Comparison of ENCODE assay signal across 1 cellular context in the genomic region with DNA sequence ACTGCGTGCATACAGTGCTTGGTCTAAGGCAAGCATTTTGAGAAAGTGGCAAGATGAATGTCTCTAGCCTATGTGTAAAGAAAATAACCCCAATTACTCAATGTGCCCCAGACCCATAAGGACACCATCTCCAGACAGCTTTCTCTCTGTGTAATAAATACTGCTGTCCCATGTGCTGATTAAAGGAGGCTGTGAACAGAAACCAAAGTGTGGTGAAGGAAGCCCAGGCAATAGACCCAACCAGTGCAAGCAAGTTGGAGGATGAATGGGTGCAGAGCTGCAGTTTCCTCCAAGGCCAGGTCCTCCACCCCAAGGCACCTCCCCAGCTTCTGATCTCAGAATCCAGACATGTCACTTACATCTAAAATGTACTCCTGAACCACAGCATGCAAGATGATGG.
TF ChIP-seq lines count a peak whose summit lies in the region.

No MANE protein-coding gene starts in this region.

TF ChIP-seq in SK-N-SH treated with all-trans-retinoic acid at 6 μM for 48 hours, 23 proteins besides CTCF, POLR2A, EP300 and RAD21 (continued from another document):
- TF ChIP-seq, protein P1, sequence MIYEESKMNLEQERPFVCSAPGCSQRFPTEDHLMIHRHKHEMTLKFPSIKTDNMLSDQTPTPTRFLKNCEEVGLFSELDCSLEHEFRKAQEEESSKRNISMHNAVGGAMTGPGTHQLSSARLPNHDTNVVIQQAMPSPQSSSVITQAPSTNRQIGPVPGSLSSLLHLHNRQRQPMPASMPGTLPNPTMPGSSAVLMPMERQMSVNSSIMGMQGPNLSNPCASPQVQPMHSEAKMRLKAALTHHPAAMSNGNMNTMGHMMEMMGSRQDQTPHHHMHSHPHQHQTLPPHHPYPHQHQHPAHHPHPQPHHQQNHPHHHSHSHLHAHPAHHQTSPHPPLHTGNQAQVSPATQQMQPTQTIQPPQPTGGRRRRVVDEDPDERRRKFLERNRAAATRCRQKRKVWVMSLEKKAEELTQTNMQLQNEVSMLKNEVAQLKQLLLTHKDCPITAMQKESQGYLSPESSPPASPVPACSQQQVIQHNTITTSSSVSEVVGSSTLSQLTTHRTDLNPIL (CRISPR knock-in tag; IDR thresholded peaks at IDR 0.05; ENCODE audit: low read depth) = no peak
- TF ChIP-seq ZNF70 (CRISPR knock-in tag; IDR thresholded peaks at IDR 0.05) (no peak), ISL1 (CRISPR knock-in tag; IDR thresholded peaks at IDR 0.05) (no peak), OSR1 (CRISPR knock-in tag; IDR thresholded peaks at IDR 0.05) (no peak), ZNF565 (CRISPR knock-in tag; conservative IDR thresholded peaks at IDR 0.05; ENCODE audit: low read depth) (no peak), BACH2 (CRISPR knock-in tag; IDR thresholded peaks at IDR 0.05; ENCODE audit: borderline replicate concordance) (no peak)
- TF ChIP-seq, protein P2, sequence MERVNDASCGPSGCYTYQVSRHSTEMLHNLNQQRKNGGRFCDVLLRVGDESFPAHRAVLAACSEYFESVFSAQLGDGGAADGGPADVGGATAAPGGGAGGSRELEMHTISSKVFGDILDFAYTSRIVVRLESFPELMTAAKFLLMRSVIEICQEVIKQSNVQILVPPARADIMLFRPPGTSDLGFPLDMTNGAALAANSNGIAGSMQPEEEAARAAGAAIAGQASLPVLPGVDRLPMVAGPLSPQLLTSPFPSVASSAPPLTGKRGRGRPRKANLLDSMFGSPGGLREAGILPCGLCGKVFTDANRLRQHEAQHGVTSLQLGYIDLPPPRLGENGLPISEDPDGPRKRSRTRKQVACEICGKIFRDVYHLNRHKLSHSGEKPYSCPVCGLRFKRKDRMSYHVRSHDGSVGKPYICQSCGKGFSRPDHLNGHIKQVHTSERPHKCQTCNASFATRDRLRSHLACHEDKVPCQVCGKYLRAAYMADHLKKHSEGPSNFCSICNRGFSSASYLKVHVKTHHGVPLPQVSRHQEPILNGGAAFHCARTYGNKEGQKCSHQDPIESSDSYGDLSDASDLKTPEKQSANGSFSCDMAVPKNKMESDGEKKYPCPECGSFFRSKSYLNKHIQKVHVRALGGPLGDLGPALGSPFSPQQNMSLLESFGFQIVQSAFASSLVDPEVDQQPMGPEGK (CRISPR knock-in tag; IDR thresholded peaks at IDR 0.05; ENCODE audit: borderline replicate concordance) = no peak
